13 cellular contexts compared by ENCODE assay signal in genomic region chr17:9414471-9414870, GRCh38.
DNase-seq lines count a peak whose midpoint lies in the region; ATAC-seq and TF ChIP-seq lines count a peak whose summit lies in the region.
"Had no signal": no experiment of that assay in that cellular context is flagged by ENCODE, and none has a peak within 500 bp of the region (broad histone marks: within the 10 kb centered on the region; RNA-seq: fewer than 3 reads in every experiment).

No MANE protein-coding gene starts in this region.

- H3K9me3 ChIP-seq in SK-N-SH = no peaks in the 10 kb centered on the region
- H3K9me3 ChIP-seq: uterus had no signal

- no peaks in the 10 kb centered on the region for H3K27me3 Mint-ChIP-seq in activated T-cell treated with anti-CD3 and anti-CD28 coated beads, Interleukin-2, amount 50 U/mL, for 4 hours (ENCODE audit: low read depth)
- H3K27me3 Mint-ChIP-seq in activated CD8-positive, alpha-beta memory T cell treated with anti-CD3 and anti-CD28 coated beads, Interleukin-2, amount 10 ng/mL, durations not matched to agents 7 days and 5 days = no peaks in the 10 kb centered on the region
- H3K27me3 Mint-ChIP-seq: activated CD4-positive, alpha-beta memory T cell treated with anti-CD3 and anti-CD28 coated beads, Interleukin-2, amount 10 ng/mL, durations not matched to agents 7 days and 5 days had no signal

- TF ChIP-seq CTCF in SK-N-SH (IDR thresholded peaks at IDR 0.05) = no peak

- intact Hi-C loops in left ventricle myocardium superior (cut with micrococcal nuclease) = no loop called here

- CTCF ChIA-PET in SK-N-SH (lab: Yijun Ruan, JAX) = interaction anchor here (0.9 to 1.7 kb wide), 2 partner anchors 12 to 18 kb away, joined by 3 to 4 read pairs; no protein-coding TSS in a partner anchor
- CTCF ChIA-PET in activated CD8-positive, alpha-beta memory T cell treated with anti-CD3 and anti-CD28 coated beads, Interleukin-2, amount 10 ng/mL, durations not matched to agents 7 days and 5 days (lab: Charles Lee) = no interaction called here

- peaks cover 8% of the 10 kb centered on the region for H3K36me3 Mint-ChIP-seq in activated T-cell treated with anti-CD3 and anti-CD28 coated beads, Interleukin-2, amount 50 U/mL, for 4 hours (ENCODE audit: insufficient read depth)
- H3K36me3 Mint-ChIP-seq in activated CD8-positive, alpha-beta memory T cell treated with anti-CD3 and anti-CD28 coated beads, Interleukin-2, amount 10 ng/mL, durations not matched to agents 7 days and 5 days = peaks cover 8% of the 10 kb centered on the region

- no peak overlapping the region for H3K4me2 ChIP-seq in SK-N-SH

- no peak for TF ChIP-seq EP300 in SK-N-SH (IDR thresholded peaks at IDR 0.05; ENCODE audit: borderline replicate concordance in 1 of 2, low read depth in 1 of 2, low read length in 1 of 2)

- H3K4me1 ChIP-seq in SK-N-SH (ENCODE audit: control insufficient read depth in 1 of 2, insufficient read depth in 2 of 2, low read depth in 1 of 2, low read length in 1 of 2) = peaks cover 0 to 6% of the 10 kb centered on the region in 2 experiments; a peak in 2 of 4 replicates
- H3K4me1 ChIP-seq: uterus had no signal

- no peak for TF ChIP-seq RAD21 in SK-N-SH (IDR thresholded peaks at IDR 0.05; ENCODE audit: low read length)

- ATAC-seq in GM18498 (IDR thresholded peaks at IDR 0.05; ENCODE audit: unreplicated experiment) (peak; percentile 99), GM19452 (IDR thresholded peaks at IDR 0.05; ENCODE audit: unreplicated experiment) (peak; percentile 98), HG02852 (IDR thresholded peaks at IDR 0.05; ENCODE audit: unreplicated experiment) (peak; percentile 99), HG03521 (IDR thresholded peaks at IDR 0.05; ENCODE audit: unreplicated experiment) (peak; percentile 95), left ventricle myocardium superior (no peak)
- ATAC-seq in activated T-cell treated with anti-CD3 and anti-CD28 coated beads, Interleukin-2, amount 50 U/mL, for 4 hours = no peak
- ATAC-seq in activated CD8-positive, alpha-beta memory T cell treated with anti-CD3 and anti-CD28 coated beads, Interleukin-2, amount 10 ng/mL, durations not matched to agents 7 days and 5 days = no peak
- ATAC-seq: heart left ventricle, right cardiac atrium had no signal

- no peaks in the 10 kb centered on the region for H4K20me1 ChIP-seq in SK-N-SH (ENCODE audit: insufficient read depth)

- H3K79me2 ChIP-seq in SK-N-SH (ENCODE audit: insufficient read depth) = no peaks in the 10 kb centered on the region

- H3K4me1 Mint-ChIP-seq in activated T-cell treated with anti-CD3 and anti-CD28 coated beads, Interleukin-2, amount 50 U/mL, for 4 hours (ENCODE audit: low read depth) = peaks cover 3% of the 10 kb centered on the region
- no peaks in the 10 kb centered on the region for H3K4me1 Mint-ChIP-seq in activated CD8-positive, alpha-beta memory T cell treated with anti-CD3 and anti-CD28 coated beads, Interleukin-2, amount 10 ng/mL, durations not matched to agents 7 days and 5 days
- H3K4me1 Mint-ChIP-seq: activated CD4-positive, alpha-beta memory T cell treated with anti-CD3 and anti-CD28 coated beads, Interleukin-2, amount 10 ng/mL, durations not matched to agents 7 days and 5 days had no signal

- no peak overlapping the region for H3K9ac ChIP-seq in SK-N-SH

- no peaks in the 10 kb centered on the region for H3K9me2 ChIP-seq in SK-N-SH

- no peaks in the 10 kb centered on the region for H3K27me3 ChIP-seq in SK-N-SH (ENCODE audit: insufficient read depth)
- H3K27me3 ChIP-seq: heart left ventricle, uterus had no signal

- H3K27ac Mint-ChIP-seq in activated CD8-positive, alpha-beta memory T cell treated with anti-CD3 and anti-CD28 coated beads, Interleukin-2, amount 10 ng/mL, durations not matched to agents 7 days and 5 days = no peak overlapping the region
- H3K27ac Mint-ChIP-seq: activated CD4-positive, alpha-beta memory T cell treated with anti-CD3 and anti-CD28 coated beads, Interleukin-2, amount 10 ng/mL, durations not matched to agents 7 days and 5 days; mesothelial cell of epicardium had no signal

- no peaks in the 10 kb centered on the region for H3K9me3 Mint-ChIP-seq in activated T-cell treated with anti-CD3 and anti-CD28 coated beads, Interleukin-2, amount 50 U/mL, for 4 hours
- H3K9me3 Mint-ChIP-seq in activated CD8-positive, alpha-beta memory T cell treated with anti-CD3 and anti-CD28 coated beads, Interleukin-2, amount 10 ng/mL, durations not matched to agents 7 days and 5 days (ENCODE audit: low read depth) = peaks cover 6% of the 10 kb centered on the region
- H3K9me3 Mint-ChIP-seq: activated CD4-positive, alpha-beta memory T cell treated with anti-CD3 and anti-CD28 coated beads, Interleukin-2, amount 10 ng/mL, durations not matched to agents 7 days and 5 days had no signal

- no peak overlapping the region for H3K4me3 ChIP-seq in SK-N-SH (ENCODE audit: low read depth in 2 of 2, low read length in 1 of 2)
- H3K4me3 ChIP-seq: heart left ventricle, uterus had no signal

- no peaks in the 10 kb centered on the region for H3F3A ChIP-seq in SK-N-SH (replicated peaks; ENCODE audit: insufficient read depth)

- DNase-seq in left ventricle myocardium superior (no peak), SK-N-SH (no peak)
- DNase-seq in activated T-cell treated with anti-CD3 and anti-CD28 coated beads, Interleukin-2, amount 50 U/mL, for 4 hours = no peak
- no peak for DNase-seq in activated CD8-positive, alpha-beta memory T cell treated with anti-CD3 and anti-CD28 coated beads, Interleukin-2, amount 10 ng/mL, durations not matched to agents 7 days and 5 days
- DNase-seq: activated CD4-positive, alpha-beta memory T cell treated with anti-CD3 and anti-CD28 coated beads, Interleukin-2, amount 10 ng/mL, durations not matched to agents 7 days and 5 days; heart left ventricle; right cardiac atrium; uterus had no signal

- H3K4me3 Mint-ChIP-seq in activated T-cell treated with anti-CD3 and anti-CD28 coated beads, Interleukin-2, amount 50 U/mL, for 4 hours = no peak overlapping the region
- H3K4me3 Mint-ChIP-seq in activated CD8-positive, alpha-beta memory T cell treated with anti-CD3 and anti-CD28 coated beads, Interleukin-2, amount 10 ng/mL, durations not matched to agents 7 days and 5 days = no peak overlapping the region
- H3K4me3 Mint-ChIP-seq: activated CD4-positive, alpha-beta memory T cell treated with anti-CD3 and anti-CD28 coated beads, Interleukin-2, amount 10 ng/mL, durations not matched to agents 7 days and 5 days; mesothelial cell of epicardium had no signal

- H3K27ac ChIP-seq in SK-N-SH (ENCODE audit: low read depth in 2 of 2, low read length in 1 of 2) = no peak overlapping the region
- H3K27ac ChIP-seq: heart left ventricle, uterus had no signal

- no peak overlapping the region for H2AFZ ChIP-seq in SK-N-SH (ENCODE audit: low read depth)

- no peaks in the 10 kb centered on the region for H3K36me3 ChIP-seq in SK-N-SH (replicated peaks in 1 of 2; ENCODE audit: control insufficient read depth in 1 of 2, insufficient read depth in 2 of 2, low read length in 1 of 2)
- H3K36me3 ChIP-seq: heart left ventricle, uterus had no signal

- 85% methylated on average over 3 of the region's 3 CpGs for WGBS in SK-N-SH (ENCODE audit: low lambda C conversion rate)

- POLR2A ChIA-PET in SK-N-SH (lab: Yijun Ruan, JAX) = no interaction called here

TF ChIP-seq in SK-N-SH, 30 proteins besides CTCF, POLR2A, EP300 and RAD21 (continues in another document):
- no peak for TF ChIP-seq MEF2A (IDR thresholded peaks at IDR 0.05; ENCODE audit: borderline replicate concordance, low read depth)
- TF ChIP-seq RXRA (IDR thresholded peaks at IDR 0.05; ENCODE audit: borderline replicate concordance, low read depth) = no peak
- no peak for TF ChIP-seq TEAD4 (IDR thresholded peaks at IDR 0.05; ENCODE audit: borderline replicate concordance, insufficient read depth)
- no peak for TF ChIP-seq GABPA (IDR thresholded peaks at IDR 0.05; ENCODE audit: low read depth)
- TF ChIP-seq FOXJ3 (CRISPR knock-in tag; IDR thresholded peaks at IDR 0.05) = no peak
- no peak for TF ChIP-seq USF2 (IDR thresholded peaks at IDR 0.05; ENCODE audit: borderline replicate concordance, low read depth, low read length)
- TF ChIP-seq FOXM1 (IDR thresholded peaks at IDR 0.05; ENCODE audit: low read depth) = no peak
- TF ChIP-seq IRF3 (IDR thresholded peaks at IDR 0.05; ENCODE audit: low read depth, low read length) = no peak
- TF ChIP-seq YY1 (IDR thresholded peaks at IDR 0.05; ENCODE audit: low read depth) = no peak
- no peak for TF ChIP-seq JUND (IDR thresholded peaks at IDR 0.05)
- no peak for TF ChIP-seq TAF1 (IDR thresholded peaks at IDR 0.05; ENCODE audit: borderline replicate concordance, low read depth, low read length)
- TF ChIP-seq PBX3 (IDR thresholded peaks at IDR 0.05) = no peak
- TF ChIP-seq POLR2AphosphoS5 (IDR thresholded peaks at IDR 0.05; ENCODE audit: low read depth, low read length) = no peak

Comparison
In these comparisons a context has a peak if more than half of its experiments do, and no peak if none do; other contexts are left out.
1. ATAC-seq: peak in GM18498 (single experiment), GM19452 (single experiment), HG02852 (single experiment) and HG03521 (single experiment); none in left ventricle myocardium superior (single experiment), activated T-cell treated with anti-CD3 and anti-CD28 coated beads, Interleukin-2, amount 50 U/mL, for 4 hours (0 of 2) and activated CD8-positive, alpha-beta memory T cell treated with anti-CD3 and anti-CD28 coated beads, Interleukin-2, amount 10 ng/mL, durations not matched to agents 7 days and 5 days (single experiment).